In the genomic region with DNA sequence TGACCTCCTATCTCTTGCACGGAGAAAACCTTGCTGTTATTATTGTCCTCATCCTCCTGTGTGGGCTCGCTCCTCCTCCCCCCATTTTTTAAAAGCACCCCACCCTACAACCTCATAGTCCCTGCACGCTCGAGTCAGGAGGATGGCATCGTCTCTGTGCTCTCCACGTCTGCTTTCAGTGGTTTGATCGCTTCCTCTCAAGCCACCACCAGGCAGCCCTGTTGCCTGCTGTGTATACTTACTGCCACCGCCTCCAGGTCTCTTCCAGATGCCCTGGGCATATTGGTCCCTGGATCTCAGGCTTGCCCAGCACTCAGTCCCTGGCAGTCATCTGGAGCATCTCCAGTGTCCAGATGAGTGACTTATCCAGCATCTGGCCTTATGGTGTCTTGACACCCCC, we compare ENCODE assay signal across 2 cellular contexts.
TF ChIP-seq lines count a peak whose summit lies in the region.

No MANE protein-coding gene starts in this region.

TF ChIP-seq in HepG2, 621 proteins besides CTCF, POLR2A, EP300 and RAD21:
- TF ChIP-seq ZNF790 (CRISPR knock-in tag; IDR thresholded peaks at IDR 0.05; ENCODE audit: borderline replicate concordance) (no peak), MAFG (CRISPR knock-in tag; IDR thresholded peaks at IDR 0.05) (no peak), ZNF333 (CRISPR knock-in tag; IDR thresholded peaks at IDR 0.05; ENCODE audit: borderline replicate concordance) (no peak), ZNF597 (CRISPR knock-in tag; IDR thresholded peaks at IDR 0.05) (no peak), ZNF230 (CRISPR knock-in tag; IDR thresholded peaks at IDR 0.05) (no peak), CC2D1A (CRISPR knock-in tag; IDR thresholded peaks at IDR 0.05) (no peak), ZNF841 (CRISPR knock-in tag; IDR thresholded peaks at IDR 0.05; ENCODE audit: borderline replicate concordance) (no peak), GATA4 (IDR thresholded peaks at IDR 0.05; ENCODE audit: borderline replicate concordance, low read depth) (no peak), RARA (CRISPR knock-in tag; IDR thresholded peaks at IDR 0.05) (no peak)
- TF ChIP-seq, protein P1, sequence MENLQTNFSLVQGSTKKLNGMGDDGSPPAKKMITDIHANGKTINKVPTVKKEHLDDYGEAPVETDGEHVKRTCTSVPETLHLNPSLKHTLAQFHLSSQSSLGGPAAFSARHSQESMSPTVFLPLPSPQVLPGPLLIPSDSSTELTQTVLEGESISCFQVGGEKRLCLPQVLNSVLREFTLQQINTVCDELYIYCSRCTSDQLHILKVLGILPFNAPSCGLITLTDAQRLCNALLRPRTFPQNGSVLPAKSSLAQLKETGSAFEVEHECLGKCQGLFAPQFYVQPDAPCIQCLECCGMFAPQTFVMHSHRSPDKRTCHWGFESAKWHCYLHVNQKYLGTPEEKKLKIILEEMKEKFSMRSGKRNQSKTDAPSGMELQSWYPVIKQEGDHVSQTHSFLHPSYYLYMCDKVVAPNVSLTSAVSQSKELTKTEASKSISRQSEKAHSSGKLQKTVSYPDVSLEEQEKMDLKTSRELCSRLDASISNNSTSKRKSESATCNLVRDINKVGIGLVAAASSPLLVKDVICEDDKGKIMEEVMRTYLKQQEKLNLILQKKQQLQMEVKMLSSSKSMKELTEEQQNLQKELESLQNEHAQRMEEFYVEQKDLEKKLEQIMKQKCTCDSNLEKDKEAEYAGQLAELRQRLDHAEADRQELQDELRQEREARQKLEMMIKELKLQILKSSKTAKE (CRISPR knock-in tag; IDR thresholded peaks at IDR 0.05; ENCODE audit: borderline replicate concordance) = no peak
- TF ChIP-seq, protein P2, sequence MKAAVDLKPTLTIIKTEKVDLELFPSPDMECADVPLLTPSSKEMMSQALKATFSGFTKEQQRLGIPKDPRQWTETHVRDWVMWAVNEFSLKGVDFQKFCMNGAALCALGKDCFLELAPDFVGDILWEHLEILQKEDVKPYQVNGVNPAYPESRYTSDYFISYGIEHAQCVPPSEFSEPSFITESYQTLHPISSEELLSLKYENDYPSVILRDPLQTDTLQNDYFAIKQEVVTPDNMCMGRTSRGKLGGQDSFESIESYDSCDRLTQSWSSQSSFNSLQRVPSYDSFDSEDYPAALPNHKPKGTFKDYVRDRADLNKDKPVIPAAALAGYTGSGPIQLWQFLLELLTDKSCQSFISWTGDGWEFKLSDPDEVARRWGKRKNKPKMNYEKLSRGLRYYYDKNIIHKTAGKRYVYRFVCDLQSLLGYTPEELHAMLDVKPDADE (CRISPR knock-in tag; IDR thresholded peaks at IDR 0.05) = no peak
- TF ChIP-seq, protein P3, sequence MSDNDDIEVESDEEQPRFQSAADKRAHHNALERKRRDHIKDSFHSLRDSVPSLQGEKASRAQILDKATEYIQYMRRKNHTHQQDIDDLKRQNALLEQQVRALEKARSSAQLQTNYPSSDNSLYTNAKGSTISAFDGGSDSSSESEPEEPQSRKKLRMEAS (IDR thresholded peaks at IDR 0.05) = no peak
- TF ChIP-seq, protein P4, sequence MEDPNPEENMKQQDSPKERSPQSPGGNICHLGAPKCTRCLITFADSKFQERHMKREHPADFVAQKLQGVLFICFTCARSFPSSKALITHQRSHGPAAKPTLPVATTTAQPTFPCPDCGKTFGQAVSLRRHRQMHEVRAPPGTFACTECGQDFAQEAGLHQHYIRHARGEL (CRISPR knock-in tag; IDR thresholded peaks at IDR 0.05) = no peak

TF ChIP-seq in GM12878, 131 proteins besides CTCF, POLR2A, EP300 and RAD21:
- TF ChIP-seq FOXM1 (IDR thresholded peaks at IDR 0.05; ENCODE audit: low read depth, low read length) (no peak), ASH2L (IDR thresholded peaks at IDR 0.05; ENCODE audit: borderline replicate concordance, low read depth) (no peak), CREM (IDR thresholded peaks at IDR 0.05; ENCODE audit: low read depth) (no peak), YBX1 (IDR thresholded peaks at IDR 0.05) (no peak), ZNF622 (IDR thresholded peaks at IDR 0.05) (no peak), GATAD2B (conservative IDR thresholded peaks at IDR 0.05; ENCODE audit: low read depth) (no peak), SUPT20H (IDR thresholded peaks at IDR 0.05; ENCODE audit: borderline replicate concordance, control insufficient read depth, low read depth, low read length) (no peak)
- TF ChIP-seq, protein P3 (IDR thresholded peaks at IDR 0.05; ENCODE audit: low read depth, low read length) = no peak
